In the genomic region with DNA sequence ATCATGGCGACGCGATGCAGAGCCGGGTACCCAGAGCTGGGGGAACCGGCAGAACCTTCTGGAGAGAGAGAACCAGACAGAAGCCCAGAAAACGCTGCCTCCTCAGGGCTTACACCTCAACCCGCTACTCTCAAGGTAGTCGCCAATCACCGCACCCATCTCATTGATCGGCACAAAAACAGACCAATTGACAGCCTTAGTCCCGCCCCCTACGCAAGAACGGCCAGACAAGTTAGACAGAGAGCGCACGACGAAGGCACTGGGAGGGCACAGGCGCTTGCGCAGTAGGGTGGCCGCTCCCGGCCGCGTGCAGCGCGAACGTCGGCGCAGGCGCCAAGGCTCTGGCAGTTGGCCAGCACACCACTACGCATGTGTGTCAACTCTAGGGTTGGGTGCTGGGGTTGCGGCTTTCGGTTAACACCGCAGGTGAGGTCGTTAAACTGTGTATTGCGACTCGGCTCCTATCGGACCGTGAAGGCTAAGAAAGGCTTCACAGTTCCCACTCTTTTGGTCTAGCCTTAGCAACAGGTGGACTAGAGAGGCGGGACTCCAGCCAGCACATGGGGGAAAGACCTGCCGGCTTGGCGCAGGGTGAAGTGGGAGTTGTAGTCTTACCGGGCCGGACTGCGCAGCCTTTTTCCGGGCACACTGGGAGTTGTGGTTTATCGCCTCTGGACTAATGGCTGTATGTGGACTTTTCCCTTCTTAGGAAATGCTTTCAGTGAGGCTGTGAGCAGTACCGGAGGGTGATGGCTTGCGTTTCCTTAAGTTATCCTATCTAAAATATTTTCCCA, we compare ENCODE assay signal across 1 cellular context.
TF ChIP-seq lines count a peak whose summit lies in the region.

A gene (minus strand): TSS at position 113 of the 794 bp plus-strand sequence. CDS start 108 bp downstream, at position 5.
A gene (plus strand): TSS at position 347 of the 794 bp plus-strand sequence. CDS start 1,232 bp downstream, outside the sequence.

TF ChIP-seq in HepG2, 621 proteins besides CTCF, POLR2A, EP300 and RAD21 (continued from another document and continues in another):
- TF ChIP-seq, protein P1, sequence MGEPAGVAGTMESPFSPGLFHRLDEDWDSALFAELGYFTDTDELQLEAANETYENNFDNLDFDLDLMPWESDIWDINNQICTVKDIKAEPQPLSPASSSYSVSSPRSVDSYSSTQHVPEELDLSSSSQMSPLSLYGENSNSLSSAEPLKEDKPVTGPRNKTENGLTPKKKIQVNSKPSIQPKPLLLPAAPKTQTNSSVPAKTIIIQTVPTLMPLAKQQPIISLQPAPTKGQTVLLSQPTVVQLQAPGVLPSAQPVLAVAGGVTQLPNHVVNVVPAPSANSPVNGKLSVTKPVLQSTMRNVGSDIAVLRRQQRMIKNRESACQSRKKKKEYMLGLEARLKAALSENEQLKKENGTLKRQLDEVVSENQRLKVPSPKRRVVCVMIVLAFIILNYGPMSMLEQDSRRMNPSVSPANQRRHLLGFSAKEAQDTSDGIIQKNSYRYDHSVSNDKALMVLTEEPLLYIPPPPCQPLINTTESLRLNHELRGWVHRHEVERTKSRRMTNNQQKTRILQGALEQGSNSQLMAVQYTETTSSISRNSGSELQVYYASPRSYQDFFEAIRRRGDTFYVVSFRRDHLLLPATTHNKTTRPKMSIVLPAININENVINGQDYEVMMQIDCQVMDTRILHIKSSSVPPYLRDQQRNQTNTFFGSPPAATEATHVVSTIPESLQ (CRISPR knock-in tag; conservative IDR thresholded peaks at IDR 0.05) = no peak
- TF ChIP-seq GPN1 (CRISPR knock-in tag; IDR thresholded peaks at IDR 0.05; ENCODE audit: borderline replicate concordance) (no peak), ZNF737 (CRISPR knock-in tag; IDR thresholded peaks at IDR 0.05; ENCODE audit: borderline replicate concordance) (no peak), CENPT (CRISPR knock-in tag; IDR thresholded peaks at IDR 0.05; ENCODE audit: low read depth) (no peak), HOXA5 (CRISPR knock-in tag; IDR thresholded peaks at IDR 0.05) (peak; percentile 29; the same call in 1 of the 2 replicates), FOXO1 (CRISPR knock-in tag; IDR thresholded peaks at IDR 0.05) (peak; percentile 38; the same call in 1 of the 2 replicates), KDM6A (CRISPR knock-in tag; IDR thresholded peaks at IDR 0.05; ENCODE audit: low read depth) (no peak), FOSL1 (CRISPR knock-in tag; IDR thresholded peaks at IDR 0.05; ENCODE audit: borderline replicate concordance) (no peak), ZNF569 (CRISPR knock-in tag; IDR thresholded peaks at IDR 0.05; ENCODE audit: borderline replicate concordance) (no peak), KMT2A (CRISPR knock-in tag; IDR thresholded peaks at IDR 0.05) (peak; percentile 67; the same call in 1 of the 2 replicates), ZNF30 (CRISPR knock-in tag; IDR thresholded peaks at IDR 0.05) (no peak), ZNF616 (CRISPR knock-in tag; IDR thresholded peaks at IDR 0.05; ENCODE audit: low read depth) (no peak), PCBP2 (optimal IDR thresholded peaks at IDR 0.05; ENCODE audit: low read depth, low read length, poor library complexity, severe bottlenecking) (no peak), ZNF138 (CRISPR knock-in tag; IDR thresholded peaks at IDR 0.05; ENCODE audit: low read depth) (0 out of 2 replicates have a peak, but pooled peaks have one; percentile 69), ZNF335 (CRISPR knock-in tag; IDR thresholded peaks at IDR 0.05) (peak; percentile 97), YEATS4 (CRISPR knock-in tag; IDR thresholded peaks at IDR 0.05; ENCODE audit: borderline replicate concordance) (peak; percentile 84), NFYB (CRISPR knock-in tag; IDR thresholded peaks at IDR 0.05) (peak; percentile 99), SP4 (CRISPR knock-in tag; IDR thresholded peaks at IDR 0.05) (peak; percentile 68; the same call in 1 of the 2 replicates), ZNF205 (CRISPR knock-in tag; IDR thresholded peaks at IDR 0.05) (no peak), ZC3H4 (CRISPR knock-in tag; IDR thresholded peaks at IDR 0.05; ENCODE audit: borderline replicate concordance) (no peak), GZF1 (CRISPR knock-in tag; IDR thresholded peaks at IDR 0.05) (peak; percentile 15; the same call in 1 of the 2 replicates), XRCC5 (optimal IDR thresholded peaks at IDR 0.05; ENCODE audit: low read length) (peak; percentile 36), MIER2 (CRISPR knock-in tag; IDR thresholded peaks at IDR 0.05) (no peak; the same call in 1 of the 2 replicates)
- TF ChIP-seq, protein P2, sequence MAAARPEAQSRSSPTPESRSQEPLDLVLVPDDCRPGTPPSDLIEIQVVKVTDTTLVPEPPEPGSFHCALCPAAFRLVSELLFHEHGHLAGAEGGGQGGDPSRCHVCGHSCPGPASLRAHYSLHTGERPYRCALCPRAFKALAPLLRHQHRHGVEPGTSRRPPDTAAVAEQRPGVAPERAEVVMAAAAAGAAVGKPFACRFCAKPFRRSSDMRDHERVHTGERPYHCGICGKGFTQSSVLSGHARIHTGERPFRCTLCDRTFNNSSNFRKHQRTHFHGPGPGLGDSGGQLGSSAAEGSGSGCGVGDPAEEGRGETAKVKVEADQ (CRISPR knock-in tag; IDR thresholded peaks at IDR 0.05; ENCODE audit: borderline replicate concordance) = no peak
- TF ChIP-seq, protein P3, sequence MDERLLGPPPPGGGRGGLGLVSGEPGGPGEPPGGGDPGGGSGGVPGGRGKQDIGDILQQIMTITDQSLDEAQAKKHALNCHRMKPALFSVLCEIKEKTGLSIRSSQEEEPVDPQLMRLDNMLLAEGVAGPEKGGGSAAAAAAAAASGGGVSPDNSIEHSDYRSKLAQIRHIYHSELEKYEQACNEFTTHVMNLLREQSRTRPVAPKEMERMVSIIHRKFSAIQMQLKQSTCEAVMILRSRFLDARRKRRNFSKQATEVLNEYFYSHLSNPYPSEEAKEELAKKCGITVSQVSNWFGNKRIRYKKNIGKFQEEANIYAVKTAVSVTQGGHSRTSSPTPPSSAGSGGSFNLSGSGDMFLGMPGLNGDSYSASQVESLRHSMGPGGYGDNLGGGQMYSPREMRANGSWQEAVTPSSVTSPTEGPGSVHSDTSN (CRISPR knock-in tag; IDR thresholded peaks at IDR 0.05) = peak; percentile 98
- TF ChIP-seq, protein P4, sequence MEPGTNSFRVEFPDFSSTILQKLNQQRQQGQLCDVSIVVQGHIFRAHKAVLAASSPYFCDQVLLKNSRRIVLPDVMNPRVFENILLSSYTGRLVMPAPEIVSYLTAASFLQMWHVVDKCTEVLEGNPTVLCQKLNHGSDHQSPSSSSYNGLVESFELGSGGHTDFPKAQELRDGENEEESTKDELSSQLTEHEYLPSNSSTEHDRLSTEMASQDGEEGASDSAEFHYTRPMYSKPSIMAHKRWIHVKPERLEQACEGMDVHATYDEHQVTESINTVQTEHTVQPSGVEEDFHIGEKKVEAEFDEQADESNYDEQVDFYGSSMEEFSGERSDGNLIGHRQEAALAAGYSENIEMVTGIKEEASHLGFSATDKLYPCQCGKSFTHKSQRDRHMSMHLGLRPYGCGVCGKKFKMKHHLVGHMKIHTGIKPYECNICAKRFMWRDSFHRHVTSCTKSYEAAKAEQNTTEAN (CRISPR knock-in tag; conservative IDR thresholded peaks at IDR 0.05) = no peak
- TF ChIP-seq, protein P5, sequence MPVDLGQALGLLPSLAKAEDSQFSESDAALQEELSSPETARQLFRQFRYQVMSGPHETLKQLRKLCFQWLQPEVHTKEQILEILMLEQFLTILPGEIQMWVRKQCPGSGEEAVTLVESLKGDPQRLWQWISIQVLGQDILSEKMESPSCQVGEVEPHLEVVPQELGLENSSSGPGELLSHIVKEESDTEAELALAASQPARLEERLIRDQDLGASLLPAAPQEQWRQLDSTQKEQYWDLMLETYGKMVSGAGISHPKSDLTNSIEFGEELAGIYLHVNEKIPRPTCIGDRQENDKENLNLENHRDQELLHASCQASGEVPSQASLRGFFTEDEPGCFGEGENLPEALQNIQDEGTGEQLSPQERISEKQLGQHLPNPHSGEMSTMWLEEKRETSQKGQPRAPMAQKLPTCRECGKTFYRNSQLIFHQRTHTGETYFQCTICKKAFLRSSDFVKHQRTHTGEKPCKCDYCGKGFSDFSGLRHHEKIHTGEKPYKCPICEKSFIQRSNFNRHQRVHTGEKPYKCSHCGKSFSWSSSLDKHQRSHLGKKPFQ (CRISPR knock-in tag; IDR thresholded peaks at IDR 0.05; ENCODE audit: insufficient replicate concordance) = no peak
- TF ChIP-seq, protein P6, sequence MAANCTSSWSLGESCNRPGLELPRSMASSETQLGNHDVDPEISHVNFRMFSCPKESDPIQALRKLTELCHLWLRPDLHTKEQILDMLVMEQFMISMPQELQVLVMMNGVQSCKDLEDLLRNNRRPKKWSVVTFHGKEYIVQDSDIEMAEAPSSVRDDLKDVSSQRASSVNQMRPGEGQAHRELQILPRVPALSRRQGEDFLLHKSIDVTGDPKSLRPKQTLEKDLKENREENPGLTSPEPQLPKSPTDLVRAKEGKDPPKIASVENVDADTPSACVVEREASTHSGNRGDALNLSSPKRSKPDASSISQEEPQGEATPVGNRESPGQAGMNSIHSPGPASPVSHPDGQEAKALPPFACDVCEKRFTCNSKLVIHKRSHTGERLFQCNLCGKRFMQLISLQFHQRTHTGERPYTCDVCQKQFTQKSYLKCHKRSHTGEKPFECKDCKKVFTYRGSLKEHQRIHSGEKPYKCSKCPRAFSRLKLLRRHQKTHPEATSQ (CRISPR knock-in tag; IDR thresholded peaks at IDR 0.05; ENCODE audit: borderline replicate concordance) = 0 out of 2 replicates have a peak, but pooled peaks have one; percentile 34
- TF ChIP-seq, protein P7, sequence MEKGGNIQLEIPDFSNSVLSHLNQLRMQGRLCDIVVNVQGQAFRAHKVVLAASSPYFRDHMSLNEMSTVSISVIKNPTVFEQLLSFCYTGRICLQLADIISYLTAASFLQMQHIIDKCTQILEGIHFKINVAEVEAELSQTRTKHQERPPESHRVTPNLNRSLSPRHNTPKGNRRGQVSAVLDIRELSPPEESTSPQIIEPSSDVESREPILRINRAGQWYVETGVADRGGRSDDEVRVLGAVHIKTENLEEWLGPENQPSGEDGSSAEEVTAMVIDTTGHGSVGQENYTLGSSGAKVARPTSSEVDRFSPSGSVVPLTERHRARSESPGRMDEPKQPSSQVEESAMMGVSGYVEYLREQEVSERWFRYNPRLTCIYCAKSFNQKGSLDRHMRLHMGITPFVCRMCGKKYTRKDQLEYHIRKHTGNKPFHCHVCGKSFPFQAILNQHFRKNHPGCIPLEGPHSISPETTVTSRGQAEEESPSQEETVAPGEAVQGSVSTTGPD (CRISPR knock-in tag; IDR thresholded peaks at IDR 0.05) = no peak
- TF ChIP-seq, protein P8, sequence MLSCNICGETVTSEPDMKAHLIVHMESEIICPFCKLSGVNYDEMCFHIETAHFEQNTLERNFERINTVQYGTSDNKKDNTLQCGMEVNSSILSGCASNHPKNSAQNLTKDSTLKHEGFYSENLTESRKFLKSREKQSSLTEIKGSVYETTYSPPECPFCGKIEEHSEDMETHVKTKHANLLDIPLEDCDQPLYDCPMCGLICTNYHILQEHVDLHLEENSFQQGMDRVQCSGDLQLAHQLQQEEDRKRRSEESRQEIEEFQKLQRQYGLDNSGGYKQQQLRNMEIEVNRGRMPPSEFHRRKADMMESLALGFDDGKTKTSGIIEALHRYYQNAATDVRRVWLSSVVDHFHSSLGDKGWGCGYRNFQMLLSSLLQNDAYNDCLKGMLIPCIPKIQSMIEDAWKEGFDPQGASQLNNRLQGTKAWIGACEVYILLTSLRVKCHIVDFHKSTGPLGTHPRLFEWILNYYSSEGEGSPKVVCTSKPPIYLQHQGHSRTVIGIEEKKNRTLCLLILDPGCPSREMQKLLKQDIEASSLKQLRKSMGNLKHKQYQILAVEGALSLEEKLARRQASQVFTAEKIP (CRISPR knock-in tag; IDR thresholded peaks at IDR 0.05; ENCODE audit: borderline replicate concordance) = no peak
- TF ChIP-seq, protein P9, sequence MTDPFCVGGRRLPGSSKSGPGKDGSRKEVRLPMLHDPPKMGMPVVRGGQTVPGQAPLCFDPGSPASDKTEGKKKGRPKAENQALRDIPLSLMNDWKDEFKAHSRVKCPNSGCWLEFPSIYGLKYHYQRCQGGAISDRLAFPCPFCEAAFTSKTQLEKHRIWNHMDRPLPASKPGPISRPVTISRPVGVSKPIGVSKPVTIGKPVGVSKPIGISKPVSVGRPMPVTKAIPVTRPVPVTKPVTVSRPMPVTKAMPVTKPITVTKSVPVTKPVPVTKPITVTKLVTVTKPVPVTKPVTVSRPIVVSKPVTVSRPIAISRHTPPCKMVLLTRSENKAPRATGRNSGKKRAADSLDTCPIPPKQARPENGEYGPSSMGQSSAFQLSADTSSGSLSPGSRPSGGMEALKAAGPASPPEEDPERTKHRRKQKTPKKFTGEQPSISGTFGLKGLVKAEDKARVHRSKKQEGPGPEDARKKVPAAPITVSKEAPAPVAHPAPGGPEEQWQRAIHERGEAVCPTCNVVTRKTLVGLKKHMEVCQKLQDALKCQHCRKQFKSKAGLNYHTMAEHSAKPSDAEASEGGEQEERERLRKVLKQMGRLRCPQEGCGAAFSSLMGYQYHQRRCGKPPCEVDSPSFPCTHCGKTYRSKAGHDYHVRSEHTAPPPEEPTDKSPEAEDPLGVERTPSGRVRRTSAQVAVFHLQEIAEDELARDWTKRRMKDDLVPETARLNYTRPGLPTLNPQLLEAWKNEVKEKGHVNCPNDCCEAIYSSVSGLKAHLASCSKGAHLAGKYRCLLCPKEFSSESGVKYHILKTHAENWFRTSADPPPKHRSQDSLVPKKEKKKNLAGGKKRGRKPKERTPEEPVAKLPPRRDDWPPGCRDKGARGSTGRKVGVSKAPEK (CRISPR knock-in tag; IDR thresholded peaks at IDR 0.05; ENCODE audit: borderline replicate concordance) = no peak
- TF ChIP-seq, protein P10, sequence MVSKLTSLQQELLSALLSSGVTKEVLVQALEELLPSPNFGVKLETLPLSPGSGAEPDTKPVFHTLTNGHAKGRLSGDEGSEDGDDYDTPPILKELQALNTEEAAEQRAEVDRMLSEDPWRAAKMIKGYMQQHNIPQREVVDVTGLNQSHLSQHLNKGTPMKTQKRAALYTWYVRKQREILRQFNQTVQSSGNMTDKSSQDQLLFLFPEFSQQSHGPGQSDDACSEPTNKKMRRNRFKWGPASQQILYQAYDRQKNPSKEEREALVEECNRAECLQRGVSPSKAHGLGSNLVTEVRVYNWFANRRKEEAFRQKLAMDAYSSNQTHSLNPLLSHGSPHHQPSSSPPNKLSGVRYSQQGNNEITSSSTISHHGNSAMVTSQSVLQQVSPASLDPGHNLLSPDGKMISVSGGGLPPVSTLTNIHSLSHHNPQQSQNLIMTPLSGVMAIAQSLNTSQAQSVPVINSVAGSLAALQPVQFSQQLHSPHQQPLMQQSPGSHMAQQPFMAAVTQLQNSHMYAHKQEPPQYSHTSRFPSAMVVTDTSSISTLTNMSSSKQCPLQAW (CRISPR knock-in tag; IDR thresholded peaks at IDR 0.05) = peak; percentile 71
- TF ChIP-seq, protein P11, sequence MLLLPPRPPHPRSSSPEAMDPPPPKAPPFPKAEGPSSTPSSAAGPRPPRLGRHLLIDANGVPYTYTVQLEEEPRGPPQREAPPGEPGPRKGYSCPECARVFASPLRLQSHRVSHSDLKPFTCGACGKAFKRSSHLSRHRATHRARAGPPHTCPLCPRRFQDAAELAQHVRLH (CRISPR knock-in tag; IDR thresholded peaks at IDR 0.05; ENCODE audit: borderline replicate concordance, low read depth) = peak; percentile 59; the same call in 1 of the 2 replicates
- TF ChIP-seq, protein P12, sequence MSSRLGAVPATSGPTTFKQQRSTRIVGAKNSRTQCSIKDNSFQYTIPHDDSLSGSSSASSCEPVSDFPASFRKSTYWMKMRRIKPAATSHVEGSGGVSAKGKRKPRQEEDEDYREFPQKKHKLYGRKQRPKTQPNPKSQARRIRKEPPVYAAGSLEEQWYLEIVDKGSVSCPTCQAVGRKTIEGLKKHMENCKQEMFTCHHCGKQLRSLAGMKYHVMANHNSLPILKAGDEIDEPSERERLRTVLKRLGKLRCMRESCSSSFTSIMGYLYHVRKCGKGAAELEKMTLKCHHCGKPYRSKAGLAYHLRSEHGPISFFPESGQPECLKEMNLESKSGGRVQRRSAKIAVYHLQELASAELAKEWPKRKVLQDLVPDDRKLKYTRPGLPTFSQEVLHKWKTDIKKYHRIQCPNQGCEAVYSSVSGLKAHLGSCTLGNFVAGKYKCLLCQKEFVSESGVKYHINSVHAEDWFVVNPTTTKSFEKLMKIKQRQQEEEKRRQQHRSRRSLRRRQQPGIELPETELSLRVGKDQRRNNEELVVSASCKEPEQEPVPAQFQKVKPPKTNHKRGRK (CRISPR knock-in tag; IDR thresholded peaks at IDR 0.05) = no peak
